ENCODE assay signal across 22 cellular contexts in genomic region chr18:10838594-10838993, GRCh38.
DNase-seq lines count a peak whose midpoint lies in the region; ATAC-seq, FAIRE-seq and TF ChIP-seq lines count a peak whose summit lies in the region.
"Had no signal": no experiment of that assay in that cellular context is flagged by ENCODE, and none has a peak within 500 bp of the region (broad histone marks: within the 10 kb centered on the region; RNA-seq: fewer than 3 reads in every experiment).

No MANE protein-coding gene starts in this region.

- CTCF ChIA-PET in GM12878 (lab: Yijun Ruan, JAX), result interaction anchor here (1.0 to 8.9 kb wide), 5 partner anchors 12 to 325 kb away, joined by 3 to 55 read pairs (median 11); no protein-coding TSS in a partner anchor

- in situ Hi-C loops in GM12878 (cut with MboI), result no loop called here

- peak overlapping the region; percentile 41 for H3K27ac ChIP-seq in GM12878 (ENCODE audit: control insufficient read depth, insufficient read depth)
- no peak overlapping the region for H3K27ac ChIP-seq in effector memory CD4-positive, alpha-beta T cell (ENCODE audit: insufficient read depth, low read length, poor library complexity, severe bottlenecking)
- H3K27ac ChIP-seq: BLaER1, ovary, suprapubic skin, uterus had no signal

- H3K9me3 ChIP-seq in GM12878 (replicated peaks; ENCODE audit: control insufficient read depth, insufficient read depth, low read length), result no peaks in the 10 kb centered on the region; the same call in 2 of the 3 replicates
- H3K9me3 ChIP-seq in effector memory CD4-positive, alpha-beta T cell (ENCODE audit: control insufficient read depth, low read length), result no peaks in the 10 kb centered on the region
- H3K9me3 ChIP-seq: BLaER1, ovary, SK-N-SH, suprapubic skin, uterus had no signal

- no peak for FAIRE-seq in GM12878 (lab: Jason Lieb, UNC)
- FAIRE-seq: HepG2 had no signal

- peaks cover 0 to 2% of the 10 kb centered on the region in 2 experiments; a peak in 1 of 4 replicates for H3K36me3 ChIP-seq in GM12878 (ENCODE audit: control insufficient read depth in 2 of 2, insufficient read depth in 2 of 2, low read length in 1 of 2)
- no peaks in the 10 kb centered on the region for H3K36me3 ChIP-seq in effector memory CD4-positive, alpha-beta T cell (ENCODE audit: control insufficient read depth, insufficient read depth, low read length)
- H3K36me3 ChIP-seq: BLaER1, ovary, suprapubic skin, uterus had no signal

- RAD21 ChIA-PET in GM12878 (lab: Charles Lee; ENCODE audit: unreplicated experiment), result interaction anchor here (0.7 to 5.5 kb wide), 7 partner anchors 12 to 316 kb away, joined by 3 to 60 read pairs (median 4); no protein-coding TSS in a partner anchor

- H3K9ac ChIP-seq in GM12878 (ENCODE audit: control insufficient read depth, insufficient read depth, low read length), result no peak overlapping the region
- H3K9ac ChIP-seq: BLaER1, SK-N-SH had no signal

- ATAC-seq in GM18858 (IDR thresholded peaks at IDR 0.05; ENCODE audit: unreplicated experiment), result peak; percentile 52
- peak; percentile 55 for ATAC-seq in HG03175 (IDR thresholded peaks at IDR 0.05; ENCODE audit: unreplicated experiment)
- ATAC-seq in GM12878, result peak; percentile 92
- ATAC-seq: activated CD4-positive, CD25-positive, alpha-beta regulatory T cell treated with anti-CD3 and anti-CD28 coated beads, Interleukin-2, amount 50 U/mL, for 24 hours; esophagus mucosa; GM23338; HepG2; natural killer cell treated with Interleukin-12 subunit alpha and Interleukin-12 subunit beta and Interleukin-15 and Interleukin-18, amount 100 ng/mL, for 72 hours; right cardiac atrium had no signal

- TF ChIP-seq CTCF in GM12878 (IDR thresholded peaks at IDR 0.05 in 2 of 3, conservative IDR thresholded peaks at IDR 0.05 in 1 of 3; ENCODE audit: control insufficient read depth in 2 of 3, extremely low read depth in 1 of 3, insufficient read depth in 1 of 3, low read depth in 3 of 3, low read length in 3 of 3), result no peak

- 18% methylated on average over 2 of the region's 2 CpGs for WGBS in GM12878 (ENCODE audit: insufficient coverage, insufficient replicate concordance, low lambda C conversion rate, missing lambda C conversion rate)

- intact Hi-C loops in GM12878 (cut with micrococcal nuclease; ENCODE audit: unreplicated experiment), result no loop called here

- H3K27me3 ChIP-seq in GM12878 (replicated peaks in 1 of 2; ENCODE audit: control insufficient read depth in 2 of 2, insufficient read depth in 2 of 2, low read length in 1 of 2), result no peaks in the 10 kb centered on the region
- H3K27me3 ChIP-seq in effector memory CD4-positive, alpha-beta T cell (replicated peaks; ENCODE audit: control insufficient read depth, insufficient read depth, low read length, poor library complexity, severe bottlenecking), result no peaks in the 10 kb centered on the region
- H3K27me3 ChIP-seq: BLaER1, ovary, suprapubic skin, uterus had no signal

- SMC1A ChIA-PET in GM12878 (lab: Charles Lee; ENCODE audit: uncharacterized antibody, unreplicated experiment), result interaction anchor here (0.8 to 3.9 kb wide), 8 partner anchors 12 to 674 kb away, joined by 3 to 56 read pairs (median 6); no protein-coding TSS in a partner anchor

- POLR2A ChIA-PET in GM12878 (lab: Charles Lee), result interaction anchor here (0.9 to 1.3 kb wide), 3 partner anchors 9 to 213 kb away, joined by 3 to 4 read pairs (median 3); no protein-coding TSS in a partner anchor

- peak in 1 of 2 experiments; percentile 61; a peak in 2 of 4 replicates for TF ChIP-seq EP300 in GM12878 (IDR thresholded peaks at IDR 0.05; ENCODE audit: borderline replicate concordance in 1 of 2, control insufficient read depth in 1 of 2, low read depth in 2 of 2, low read length in 2 of 2)

- H3K4me1 ChIP-seq in GM12878 (ENCODE audit: control insufficient read depth, insufficient read depth, low read length), result peaks cover 15% of the 10 kb centered on the region
- H3K4me1 ChIP-seq in effector memory CD4-positive, alpha-beta T cell (ENCODE audit: control insufficient read depth, insufficient read depth, low read length, poor library complexity, severe bottlenecking), result no peaks in the 10 kb centered on the region
- H3K4me1 ChIP-seq: BLaER1, uterus had no signal

- no peak overlapping the region for H3K4me3 ChIP-seq in GM12878
- H3K4me3 ChIP-seq in effector memory CD4-positive, alpha-beta T cell (ENCODE audit: insufficient read depth, low read depth, low read length, poor library complexity, severe bottlenecking), result no peak overlapping the region
- H3K4me3 ChIP-seq: BLaER1, GM23338, ovary, suprapubic skin, uterus had no signal

- TF ChIP-seq RAD21 in GM12878 (IDR thresholded peaks at IDR 0.05; ENCODE audit: insufficient read depth, low read depth, low read length), result no peak

- no peak overlapping the region for H2AFZ ChIP-seq in GM12878 (ENCODE audit: control insufficient read depth, low read depth, low read length)
- H2AFZ ChIP-seq: GM23338 had no signal

- BruUV-seq in GM12878 (replicated peaks; lab: Mats Ljungman, UMichigan), result no TSS peak

- H3K4me2 ChIP-seq in GM12878 (ENCODE audit: control insufficient read depth, insufficient read depth), result no peak overlapping the region
- H3K4me2 ChIP-seq: BLaER1, GM23338, SK-N-SH had no signal

- no peaks in the 10 kb centered on the region for H4K20me1 ChIP-seq in GM12878 (ENCODE audit: control insufficient read depth, insufficient read depth)
- H4K20me1 ChIP-seq: BLaER1 had no signal

- DNase-seq in ELR (ENCODE audit: low read depth) (peak; percentile 24), GM12878 (ENCODE audit: low read depth, low spot score) (peak; percentile 65), islet precursor cell (no peak)
- no peak for DNase-seq in stimulated activated CD4-positive, alpha-beta T cell treated with anti-CD3 and anti-CD28 coated beads, Interleukin-2, amount 100 ng/mL, for 48 hours
- DNase-seq in effector memory CD4-positive, alpha-beta T cell, result no peak
- DNase-seq in activated naive CD4-positive, alpha-beta T cell treated with Interleukin-2 at 50 U/mL for 16 hours, result no peak
- DNase-seq: effector CD8-positive, alpha-beta T cell; NCI-H524; ovary; right cardiac atrium; RPMI8226; SK-N-SH; uterus had no signal

- H3K79me2 ChIP-seq in GM12878 (ENCODE audit: control insufficient read depth, insufficient read depth, low read length), result no peaks in the 10 kb centered on the region

- no peak for TF ChIP-seq POLR2A in GM12878 (IDR thresholded peaks at IDR 0.05; ENCODE audit: low read depth, low read length)

TF ChIP-seq in GM12878, 131 proteins besides CTCF, POLR2A, EP300 and RAD21 (continues in another document):
- TF ChIP-seq ASH2L (IDR thresholded peaks at IDR 0.05; ENCODE audit: borderline replicate concordance, low read depth) (no peak), ZNF384 (IDR thresholded peaks at IDR 0.05; ENCODE audit: borderline replicate concordance, low read depth, low read length) (no peak), IKZF1 (conservative IDR thresholded peaks at IDR 0.05) (peak; percentile 82), NFIC (IDR thresholded peaks at IDR 0.05; ENCODE audit: low read depth, low read length) (peak; percentile 76), HDGF (IDR thresholded peaks at IDR 0.05) (no peak), JUNB (IDR thresholded peaks at IDR 0.05) (peak; percentile 93), NFXL1 (IDR thresholded peaks at IDR 0.05; ENCODE audit: borderline replicate concordance) (no peak), DPF2 (IDR thresholded peaks at IDR 0.05) (peak; percentile 84), E2F8 (IDR thresholded peaks at IDR 0.05; ENCODE audit: low read depth, partially characterized antibody) (no peak), ATF2 (IDR thresholded peaks at IDR 0.05; ENCODE audit: low read length) (peak; percentile 87), SREBF1 (IDR thresholded peaks at IDR 0.05; ENCODE audit: low read length) (no peak), ZSCAN29 (IDR thresholded peaks at IDR 0.05) (no peak), ZBED1 (IDR thresholded peaks at IDR 0.05; ENCODE audit: borderline replicate concordance) (no peak), EED (IDR thresholded peaks at IDR 0.05; ENCODE audit: low read depth) (peak; percentile 88), GABPA (IDR thresholded peaks at IDR 0.05; ENCODE audit: low read depth) (peak; percentile 48; the same call in 1 of the 2 replicates), IRF4 (IDR thresholded peaks at IDR 0.05; ENCODE audit: low read depth, low read length) (peak; percentile 98), GATAD2B (conservative IDR thresholded peaks at IDR 0.05; ENCODE audit: low read depth) (no peak), IKZF2 (IDR thresholded peaks at IDR 0.05) (peak; percentile 83 to 85)

Comparison
In these comparisons a context has a peak if more than half of its experiments do, and no peak if none do; other contexts are left out.
1. DNase-seq: peak in ELR (single experiment) and GM12878 (single experiment); none in islet precursor cell (single experiment), stimulated activated CD4-positive, alpha-beta T cell treated with anti-CD3 and anti-CD28 coated beads, Interleukin-2, amount 100 ng/mL, for 48 hours (0 of 2), effector memory CD4-positive, alpha-beta T cell (0 of 3) and activated naive CD4-positive, alpha-beta T cell treated with Interleukin-2 at 50 U/mL for 16 hours (single experiment).
2. Peak in every context shown above with its lines, with median percentiles within 50 percentile points of each other: ATAC-seq.